In the genomic region with DNA sequence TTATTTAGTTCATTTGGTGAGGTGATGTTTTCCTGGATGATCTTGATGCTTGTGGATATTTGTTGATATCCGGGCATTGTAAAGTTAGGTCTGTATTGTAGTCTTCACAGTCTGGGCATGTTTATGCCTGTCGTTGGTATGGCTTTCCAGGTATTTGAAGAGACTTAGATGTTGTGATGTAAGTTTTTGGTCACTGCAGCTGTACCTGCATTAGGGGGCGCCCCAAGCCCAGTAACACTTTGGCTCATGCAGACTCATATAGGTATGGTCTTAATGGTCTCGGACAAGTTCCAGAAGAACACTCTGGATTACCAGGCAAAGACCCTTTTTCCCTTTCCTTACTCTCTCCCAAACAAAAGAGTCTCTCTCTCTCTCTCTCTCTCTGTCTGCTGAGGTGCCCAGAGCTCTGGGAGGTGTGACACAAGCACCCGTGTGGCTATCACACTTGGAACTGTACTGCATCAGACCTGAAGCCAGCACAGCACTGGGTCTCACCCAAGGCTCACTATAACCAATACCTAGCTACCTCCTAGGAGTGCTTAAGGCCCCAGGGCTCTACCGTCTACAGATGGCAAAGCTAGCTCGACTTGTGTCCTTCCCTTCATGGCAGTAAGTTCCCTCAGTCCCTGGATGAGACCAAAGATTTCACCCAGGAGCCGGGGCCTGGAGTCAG, we compare ENCODE assay signal across 10 cellular contexts.
A peak's percentile ranks its signal among the peaks of the same experiment; 100 is the strongest.
DNase-seq lines count a peak whose midpoint lies in the region; ATAC-seq and TF ChIP-seq lines count a peak whose summit lies in the region.
"Had no signal": no experiment of that assay in that cellular context is flagged by ENCODE, and none has a peak within 500 bp of the region (broad histone marks: within the 10 kb centered on the region; RNA-seq: fewer than 3 reads in every experiment).

No MANE protein-coding gene starts in this region.

- CTCF ChIA-PET in activated naive CD4-positive, alpha-beta T cell treated with anti-CD3 and anti-CD28 coated beads, Interleukin-2, amount 10 ng/mL, durations not matched to agents 7 days and 5 days (lab: Charles Lee): interaction anchor here (0.6 to 1.2 kb wide), 2 partner anchors 304 to 1797 kb away, joined by 3 read pairs; no protein-coding TSS in a partner anchor

- H3K4me1 Mint-ChIP-seq in activated naive CD4-positive, alpha-beta T cell treated with anti-CD3 and anti-CD28 coated beads, Interleukin-2, amount 10 ng/mL, durations not matched to agents 7 days and 5 days: no peaks in the 10 kb centered on the region
- H3K4me1 Mint-ChIP-seq in stimulated activated naive B cell treated with anti-CD40 and anti-IgM and Interleukin-4, amounts not matched to agents 10 μg/mL and 1 μg/mL and 100 μg/mL, for 72 hours: no peaks in the 10 kb centered on the region

- no peak overlapping the region for H3K4me2 ChIP-seq in osteoblast (ENCODE audit: insufficient read depth, low read length)

- no peak overlapping the region for H3K4me3 Mint-ChIP-seq in activated naive CD4-positive, alpha-beta T cell treated with anti-CD3 and anti-CD28 coated beads, Interleukin-2, amount 10 ng/mL, durations not matched to agents 7 days and 5 days
- H3K4me3 Mint-ChIP-seq in stimulated activated naive B cell treated with anti-CD40 and anti-IgM and Interleukin-4, amounts not matched to agents 10 μg/mL and 1 μg/mL and 100 μg/mL, for 72 hours: no peak overlapping the region

- no peaks in the 10 kb centered on the region for H3K9me3 Mint-ChIP-seq in activated naive CD4-positive, alpha-beta T cell treated with anti-CD3 and anti-CD28 coated beads, Interleukin-2, amount 10 ng/mL, durations not matched to agents 7 days and 5 days
- peaks cover 0 to 1% of the 10 kb centered on the region in 2 donors for H3K9me3 Mint-ChIP-seq in stimulated activated naive B cell treated with anti-CD40 and anti-IgM and Interleukin-4, amounts not matched to agents 10 μg/mL and 1 μg/mL and 100 μg/mL, for 72 hours

- no peak overlapping the region for H2AFZ ChIP-seq in osteoblast (ENCODE audit: low read length)

- no peak overlapping the region for H3K27ac ChIP-seq in osteoblast (ENCODE audit: low read depth, low read length)
- H3K27ac ChIP-seq: adrenal gland, neutrophil had no signal

- ATAC-seq in stimulated activated naive B cell treated with anti-CD40 and anti-IgM and Interleukin-4, amounts not matched to agents 10 μg/mL and 1 μg/mL and 100 μg/mL, for 72 hours (replicated peaks): peak; percentile 44 to 51
- ATAC-seq in HG02763 (IDR thresholded peaks at IDR 0.05; ENCODE audit: unreplicated experiment): no peak

- DNase-seq in activated naive CD4-positive, alpha-beta T cell treated with anti-CD3 and anti-CD28 coated beads, Interleukin-2, amount 10 ng/mL, durations not matched to agents 7 days and 5 days: peak; percentile 20
- no peak for DNase-seq in activated naive CD4-positive, alpha-beta T cell treated with anti-CD3 and anti-CD28 coated beads, Interleukin-2, amount 50 U/mL, for 16 hours
- DNase-seq in NCI-H1105 treated with DMSO at 0.1 percent for 48 hours (lab: John Stamatoyannopoulos, UW) (peak; percentile 53), epithelial cell of proximal tubule (ENCODE audit: low read depth) (no peak), osteoblast (ENCODE audit: insufficient read length, low spot score, missing footprints) (no peak), NK-92 (lab: John Stamatoyannopoulos, UW; ENCODE audit: unreplicated experiment) (no peak)
- DNase-seq in stimulated activated naive B cell treated with anti-CD40 and anti-IgM and Interleukin-4, amounts not matched to agents 10 μg/mL and 1 μg/mL and 100 μg/mL, for 72 hours: no peak

- no peak overlapping the region for H3K27ac Mint-ChIP-seq in activated naive CD4-positive, alpha-beta T cell treated with anti-CD3 and anti-CD28 coated beads, Interleukin-2, amount 10 ng/mL, durations not matched to agents 7 days and 5 days
- H3K27ac Mint-ChIP-seq in stimulated activated naive B cell treated with anti-CD40 and anti-IgM and Interleukin-4, amounts not matched to agents 10 μg/mL and 1 μg/mL and 100 μg/mL, for 72 hours: no peak overlapping the region

- no peaks in the 10 kb centered on the region for H3K36me3 ChIP-seq in osteoblast (ENCODE audit: insufficient read depth, low read length)
- H3K36me3 ChIP-seq: adrenal gland, neutrophil had no signal

- H3K9me3 ChIP-seq in osteoblast (ENCODE audit: low read depth, low read length): peaks cover 2% of the 10 kb centered on the region
- H3K9me3 ChIP-seq: adrenal gland, neutrophil had no signal

- no peaks in the 10 kb centered on the region for H3K79me2 ChIP-seq in osteoblast (ENCODE audit: insufficient read depth, low read length)

- peak; percentile 79 for TF ChIP-seq CTCF in epithelial cell of proximal tubule (conservative IDR thresholded peaks at IDR 0.05; ENCODE audit: low read depth, low read length)
- no peak for TF ChIP-seq CTCF in osteoblast (IDR thresholded peaks at IDR 0.05; ENCODE audit: extremely low read depth, low read depth, low read length)

- no peaks in the 10 kb centered on the region for H4K20me1 ChIP-seq in osteoblast (ENCODE audit: insufficient read depth, low read length)

- H3K36me3 Mint-ChIP-seq in activated naive CD4-positive, alpha-beta T cell treated with anti-CD3 and anti-CD28 coated beads, Interleukin-2, amount 10 ng/mL, durations not matched to agents 7 days and 5 days: no peaks in the 10 kb centered on the region
- no peaks in the 10 kb centered on the region for H3K36me3 Mint-ChIP-seq in stimulated activated naive B cell treated with anti-CD40 and anti-IgM and Interleukin-4, amounts not matched to agents 10 μg/mL and 1 μg/mL and 100 μg/mL, for 72 hours

- H3K4me3 ChIP-seq in epithelial cell of proximal tubule (ENCODE audit: low read depth, low read length) (no peak overlapping the region), osteoblast (ENCODE audit: insufficient read depth, low read length) (no peak overlapping the region)
- H3K4me3 ChIP-seq: adrenal gland had no signal

- no peaks in the 10 kb centered on the region for H3K27me3 ChIP-seq in osteoblast (ENCODE audit: insufficient read depth, low read length)
- H3K27me3 ChIP-seq: adrenal gland, neutrophil had no signal

- no peaks in the 10 kb centered on the region for H3K27me3 Mint-ChIP-seq in activated naive CD4-positive, alpha-beta T cell treated with anti-CD3 and anti-CD28 coated beads, Interleukin-2, amount 10 ng/mL, durations not matched to agents 7 days and 5 days
- H3K27me3 Mint-ChIP-seq in stimulated activated naive B cell treated with anti-CD40 and anti-IgM and Interleukin-4, amounts not matched to agents 10 μg/mL and 1 μg/mL and 100 μg/mL, for 72 hours: no peaks in the 10 kb centered on the region

- no peaks in the 10 kb centered on the region for H3K4me1 ChIP-seq in osteoblast (ENCODE audit: insufficient read depth, low read length)
- H3K4me1 ChIP-seq: adrenal gland had no signal

Comparison
In these comparisons a context has a peak if more than half of its experiments do, and no peak if none do; other contexts are left out.
1. DNase-seq: peak in activated naive CD4-positive, alpha-beta T cell treated with anti-CD3 and anti-CD28 coated beads, Interleukin-2, amount 10 ng/mL, durations not matched to agents 7 days and 5 days (single experiment) and NCI-H1105 treated with DMSO at 0.1 percent for 48 hours (single experiment); none in activated naive CD4-positive, alpha-beta T cell treated with anti-CD3 and anti-CD28 coated beads, Interleukin-2, amount 50 U/mL, for 16 hours (single experiment), epithelial cell of proximal tubule (single experiment), stimulated activated naive B cell treated with anti-CD40 and anti-IgM and Interleukin-4, amounts not matched to agents 10 μg/mL and 1 μg/mL and 100 μg/mL, for 72 hours (single experiment), osteoblast (single experiment) and NK-92 (single experiment).